In the genomic region with DNA sequence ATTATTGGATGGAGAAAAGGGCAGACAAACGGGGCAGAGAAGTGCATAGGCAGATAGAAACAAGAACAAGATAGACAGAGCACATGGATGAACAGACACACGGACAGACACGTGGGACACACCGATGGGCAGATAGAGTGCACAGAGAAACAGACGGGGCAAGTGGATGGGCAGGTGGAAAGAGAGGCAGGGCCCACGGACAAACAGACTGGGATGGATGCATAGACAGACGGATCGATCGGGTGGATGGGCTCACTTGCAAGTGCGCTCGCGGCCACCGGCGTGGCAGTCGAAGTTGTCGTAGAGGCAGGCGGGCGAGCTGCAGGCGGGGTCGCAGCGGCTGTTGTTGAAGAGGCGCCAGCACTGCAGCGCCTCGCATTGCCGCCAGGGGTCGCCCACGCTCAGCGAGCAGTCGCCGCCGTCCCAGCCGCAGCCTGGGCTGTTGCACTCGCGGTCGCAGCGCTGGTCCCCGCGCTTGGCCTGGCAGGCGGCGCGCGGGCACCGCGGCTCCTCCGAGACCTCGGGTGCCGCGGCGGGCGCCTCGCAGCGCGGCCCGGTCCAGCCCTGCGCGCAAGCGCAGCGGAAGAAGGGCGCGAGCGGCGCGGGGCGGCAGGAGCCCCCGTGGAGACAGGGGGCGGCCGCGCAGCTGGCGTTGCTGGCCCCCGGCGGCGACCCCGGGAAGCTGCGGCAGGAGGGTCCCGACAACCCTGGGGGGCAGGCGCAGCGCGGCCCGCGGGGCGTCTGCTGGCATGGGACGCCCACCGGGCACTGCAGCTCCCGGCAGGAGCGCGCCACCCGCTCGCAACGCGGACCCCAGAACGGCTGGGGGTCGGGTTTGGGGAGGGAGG, we compare ENCODE assay signal across 8 cellular contexts. TPM values are rescaled to one million over a fixed set of nuclear protein-coding genes. Genes with fewer than 3 reads are reported as not detected.
DNase-seq lines count a peak whose midpoint lies in the region; TF ChIP-seq lines count a peak whose summit lies in the region.

No MANE protein-coding gene starts in this region.

- H3K4me3 Mint-ChIP-seq in nephron progenitor cell, result peak overlapping the region; percentile 57

- CTCF ChIA-PET in PC-9 (lab: Charles Lee), result interaction anchor here (0.7 kb wide), 1 partner anchor 25 kb away, joined by 8 read pairs; no protein-coding TSS in a partner anchor

- peaks cover 55% of the 10 kb centered on the region for H3K36me3 Mint-ChIP-seq in nephron progenitor cell (ENCODE audit: low read depth)

- H3K4me2 ChIP-seq in PC-9, result no peak overlapping the region

- no peak overlapping the region for H3K27ac ChIP-seq in HUES64 (ENCODE audit: low read depth, low read length)
- H3K27ac ChIP-seq in PC-9, result no peak overlapping the region

- TF ChIP-seq CTCF in GM10266 (IDR thresholded peaks at IDR 0.05; ENCODE audit: control insufficient read depth, insufficient read depth, low read depth, missing control alignments) (peak; percentile 100), PC-9 (conservative IDR thresholded peaks at IDR 0.05) (peak; percentile 31; the same call in 1 of the 2 replicates), fibroblast of mammary gland (conservative IDR thresholded peaks at IDR 0.05; ENCODE audit: control insufficient read depth, insufficient read depth, low read depth, low read length) (peak; percentile 55), nephron progenitor cell (IDR thresholded peaks at IDR 0.05) (peak; percentile 83)

- no peak overlapping the region; the same call in 1 of the 2 replicates for H3K9ac ChIP-seq in HUES64 (ENCODE audit: low read depth, low read length)

- H3K36me3 ChIP-seq in HUES64 (ENCODE audit: insufficient read depth, low read length) (peaks cover 78% of the 10 kb centered on the region), PC-9 (ENCODE audit: low read depth) (peaks cover 54% of the 10 kb centered on the region)

- intact Hi-C loops in PC-9 (cut with micrococcal nuclease; ENCODE audit: unreplicated experiment), result no loop called here

- no peaks in the 10 kb centered on the region for H3K27me3 ChIP-seq in HUES64 (ENCODE audit: insufficient read depth, low read length)
- no peaks in the 10 kb centered on the region for H3K27me3 ChIP-seq in PC-9 (ENCODE audit: insufficient read depth, low read depth)

- POLR2A ChIA-PET in PC-9 (lab: Charles Lee; ENCODE audit: unreplicated experiment), result no interaction called here

- H3K27ac Mint-ChIP-seq in nephron progenitor cell, result no peak overlapping the region

- peaks cover 5% of the 10 kb centered on the region for H3K4me1 Mint-ChIP-seq in nephron progenitor cell

- H3K27me3 Mint-ChIP-seq in nephron progenitor cell (ENCODE audit: low read depth, poor library complexity), result peaks cover 7% of the 10 kb centered on the region

- WGBS in HUES64, result 18% methylated on average over 92 of the region's 92 CpGs

- peaks cover 18% of the 10 kb centered on the region for H4K20me1 ChIP-seq in PC-9 (ENCODE audit: insufficient read depth)

- no peaks in the 10 kb centered on the region for H3K79me2 ChIP-seq in PC-9 (ENCODE audit: low read depth)

- H3K9me3 Mint-ChIP-seq in nephron progenitor cell, result no peaks in the 10 kb centered on the region

- H3K4me1 ChIP-seq in HUES64 (ENCODE audit: insufficient read depth, low read length) (no peaks in the 10 kb centered on the region), PC-9 (replicated peaks; ENCODE audit: insufficient read depth) (no peaks in the 10 kb centered on the region)

- no peaks in the 10 kb centered on the region for H3K9me3 ChIP-seq in HUES64 (ENCODE audit: insufficient read depth, low read depth, low read length)
- no peaks in the 10 kb centered on the region for H3K9me3 ChIP-seq in PC-9 (ENCODE audit: insufficient read depth, low read depth)

- H3K9me2 ChIP-seq in PC-9 (ENCODE audit: insufficient read depth), result no peaks in the 10 kb centered on the region

- peaks cover 25% of the 10 kb centered on the region for H3F3A ChIP-seq in PC-9 (ENCODE audit: insufficient read depth, low read depth)

- DNase-seq in GM10266 (ENCODE audit: extremely low spot score) (peak; percentile 93), PC-9 (no peak), fibroblast of mammary gland (ENCODE audit: low read depth) (peak; percentile 63), nephron progenitor cell (peak; percentile 94), cortex of kidney (lab: John Stamatoyannopoulos, UW) (no peak)
- peak; percentile 85 to 90 for DNase-seq in activated T-cell treated with anti-CD3 and anti-CD28 coated beads, Interleukin-2, amount 50 U/mL, for 48 hours
- peak; percentile 80 for DNase-seq in stimulated activated naive CD4-positive, alpha-beta T cell treated with Interleukin-2 at 50 U/mL for 16 hours (lab: John Stamatoyannopoulos, UW)

- BruUV-seq in PC-9 (replicated peaks; lab: Mats Ljungman, UMichigan), result no TSS peak

- H3K4me3 ChIP-seq in HUES64 (ENCODE audit: low read length) (peak overlapping the region; percentile 38), PC-9 (no peak overlapping the region), fibroblast of mammary gland (ENCODE audit: control insufficient read depth, low read depth, low read length) (no peak overlapping the region)

- no peak overlapping the region for H2AFZ ChIP-seq in PC-9

RNA-seq across cellular contexts. Expression of gene NOTCH3, which starts 23.3 kb away (rescaled TPM):
- 52.5 TPM for polyA plus RNA-seq in HUES64 (2013, experiment 1 of 2)
- polyA plus RNA-seq in HUES64 (2013, experiment 2 of 2), result 56.0 TPM
- 115 and 143 TPM in 2 replicates for total RNA-seq in PC-9 (2021)

RNA-seq across cellular contexts. Expression of gene EPHX3, which starts 54.8 kb away (rescaled TPM):
- polyA plus RNA-seq in HUES64 (2013, experiment 1 of 2), result 12.0 TPM
- 12.4 TPM for polyA plus RNA-seq in HUES64 (2013, experiment 2 of 2)
- 17.7 and 20.1 TPM in 2 replicates for total RNA-seq in PC-9 (2021)

Comparison
In these comparisons a context has a peak if more than half of its experiments do, and no peak if none do; other contexts are left out.
1. DNase-seq: peak in GM10266 (single experiment), activated T-cell treated with anti-CD3 and anti-CD28 coated beads, Interleukin-2, amount 50 U/mL, for 48 hours (2 of 2), fibroblast of mammary gland (single experiment), nephron progenitor cell (single experiment) and stimulated activated naive CD4-positive, alpha-beta T cell treated with Interleukin-2 at 50 U/mL for 16 hours (single experiment); none in PC-9 (0 of 2) and cortex of kidney (single experiment).
2. CTCF ChIP-seq: peak in every context shown above with its lines; median percentile 100 in GM10266; 83 in nephron progenitor cell; 55 in fibroblast of mammary gland; 31 in PC-9.